Comparison of ENCODE assay signal across 1 cellular context in the genomic region with DNA sequence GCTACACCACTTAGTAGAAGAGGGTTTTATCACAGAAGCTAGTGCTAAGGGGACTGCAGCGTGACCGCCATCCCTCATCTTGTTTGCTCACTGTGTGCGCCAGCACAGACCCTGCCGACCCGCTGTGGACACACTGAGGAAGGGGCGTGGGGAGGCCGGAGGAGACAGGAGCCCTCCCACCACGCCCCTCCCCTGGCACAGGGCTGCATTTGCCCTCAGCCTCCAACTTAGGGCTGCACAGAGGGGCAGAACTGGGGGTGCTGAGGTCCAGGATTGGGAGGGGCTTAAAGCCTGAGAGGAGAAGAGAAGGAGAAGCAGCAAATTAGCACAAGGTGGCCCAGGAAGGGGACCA.
TF ChIP-seq lines count a peak whose summit lies in the region.

No MANE protein-coding gene starts in this region.

TF ChIP-seq in K562, 482 proteins besides CTCF, POLR2A, EP300 and RAD21:
- TF ChIP-seq, protein P1, sequence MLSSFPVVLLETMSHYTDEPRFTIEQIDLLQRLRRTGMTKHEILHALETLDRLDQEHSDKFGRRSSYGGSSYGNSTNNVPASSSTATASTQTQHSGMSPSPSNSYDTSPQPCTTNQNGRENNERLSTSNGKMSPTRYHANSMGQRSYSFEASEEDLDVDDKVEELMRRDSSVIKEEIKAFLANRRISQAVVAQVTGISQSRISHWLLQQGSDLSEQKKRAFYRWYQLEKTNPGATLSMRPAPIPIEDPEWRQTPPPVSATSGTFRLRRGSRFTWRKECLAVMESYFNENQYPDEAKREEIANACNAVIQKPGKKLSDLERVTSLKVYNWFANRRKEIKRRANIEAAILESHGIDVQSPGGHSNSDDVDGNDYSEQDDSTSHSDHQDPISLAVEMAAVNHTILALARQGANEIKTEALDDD (IDR thresholded peaks at IDR 0.05): no peak
- TF ChIP-seq, protein P2, sequence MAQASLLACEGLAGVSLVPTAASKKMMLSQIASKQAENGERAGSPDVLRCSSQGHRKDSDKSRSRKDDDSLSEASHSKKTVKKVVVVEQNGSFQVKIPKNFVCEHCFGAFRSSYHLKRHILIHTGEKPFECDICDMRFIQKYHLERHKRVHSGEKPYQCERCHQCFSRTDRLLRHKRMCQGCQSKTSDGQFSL (CRISPR knock-in tag; IDR thresholded peaks at IDR 0.05): 0 out of 2 replicates have a peak, but pooled peaks have one; percentile 29
- TF ChIP-seq, protein P2 (tag; IDR thresholded peaks at IDR 0.05): no peak
- TF ChIP-seq MCM7 (IDR thresholded peaks at IDR 0.05) (no peak), POLR2G (IDR thresholded peaks at IDR 0.05; ENCODE audit: low read depth, low read length) (peak; percentile 61), ZNF778 (CRISPR knock-in tag; IDR thresholded peaks at IDR 0.05) (no peak), ZZZ3 (IDR thresholded peaks at IDR 0.05) (no peak), ZNF717 (CRISPR knock-in tag; IDR thresholded peaks at IDR 0.05) (no peak), U2AF2 (optimal IDR thresholded peaks at IDR 0.05; ENCODE audit: low read depth, low read length) (no peak), ZNF124 (CRISPR knock-in tag; IDR thresholded peaks at IDR 0.05) (no peak), EHMT2 (IDR thresholded peaks at IDR 0.05) (no peak)
- TF ChIP-seq, protein P3, sequence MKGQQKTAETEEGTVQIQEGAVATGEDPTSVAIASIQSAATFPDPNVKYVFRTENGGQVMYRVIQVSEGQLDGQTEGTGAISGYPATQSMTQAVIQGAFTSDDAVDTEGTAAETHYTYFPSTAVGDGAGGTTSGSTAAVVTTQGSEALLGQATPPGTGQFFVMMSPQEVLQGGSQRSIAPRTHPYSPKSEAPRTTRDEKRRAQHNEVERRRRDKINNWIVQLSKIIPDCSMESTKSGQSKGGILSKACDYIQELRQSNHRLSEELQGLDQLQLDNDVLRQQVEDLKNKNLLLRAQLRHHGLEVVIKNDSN (CRISPR knock-in tag; IDR thresholded peaks at IDR 0.05): peak; percentile 28; the same call in 1 of the 2 replicates
- TF ChIP-seq, protein P4, sequence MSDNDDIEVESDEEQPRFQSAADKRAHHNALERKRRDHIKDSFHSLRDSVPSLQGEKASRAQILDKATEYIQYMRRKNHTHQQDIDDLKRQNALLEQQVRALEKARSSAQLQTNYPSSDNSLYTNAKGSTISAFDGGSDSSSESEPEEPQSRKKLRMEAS (CRISPR knock-in tag; IDR thresholded peaks at IDR 0.05): 0 out of 2 replicates have a peak, but pooled peaks have one; percentile 45
